In the genomic region with DNA sequence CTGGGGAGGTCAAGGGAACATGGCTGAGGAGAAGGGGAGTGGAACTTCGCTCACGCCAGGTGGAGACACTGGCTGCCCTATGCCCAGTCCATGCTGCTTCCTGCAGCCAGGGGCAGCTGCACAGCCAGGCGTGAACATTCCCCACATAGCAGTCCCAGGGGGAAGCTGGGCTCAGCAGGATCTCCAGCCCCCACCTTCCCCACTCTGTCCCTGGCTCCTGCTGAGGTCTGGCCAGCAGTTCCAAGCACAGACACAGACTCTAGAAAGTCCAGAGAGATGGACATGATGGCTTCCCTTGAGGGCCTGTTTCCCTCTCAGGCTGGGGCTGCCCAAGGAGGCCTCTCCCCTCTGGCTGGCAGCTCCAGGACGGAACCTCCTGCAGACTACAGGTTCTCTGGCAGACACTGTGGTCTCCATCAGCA, we compare ENCODE assay signal across 8 cellular contexts. TPM values are rescaled to one million over a fixed set of nuclear protein-coding genes. Genes with fewer than 3 reads are reported as not detected.
A peak's percentile ranks its signal among the peaks of the same experiment; 100 is the strongest.
DNase-seq lines count a peak whose midpoint lies in the region; ATAC-seq, FAIRE-seq and TF ChIP-seq lines count a peak whose summit lies in the region.

No MANE protein-coding gene starts in this region.

- CTCF ChIA-PET in HCT116 (lab: Charles Lee), result interaction anchor here (1.4 to 3.0 kb wide), 2 partner anchors 9 to 23 kb away, joined by 6 to 35 read pairs; a partner anchor contains a TSS

- no peak for FAIRE-seq in small intestine (lab: Jason Lieb, UNC)

- H3K9me3 ChIP-seq in HCT116 (ENCODE audit: control insufficient read depth in 1 of 2, insufficient read depth in 1 of 2, low read depth in 1 of 2, low read length in 2 of 2), result no peaks in the 10 kb centered on the region
- no peaks in the 10 kb centered on the region for H3K9me3 ChIP-seq in small intestine (ENCODE audit: control insufficient read depth, low read depth)

- POLR2A ChIA-PET in HCT116 (lab: Charles Lee), result interaction anchor here (2.1 to 3.4 kb wide), 3 partner anchors 9 to 24 kb away, joined by 6 to 36 read pairs (median 6); a partner anchor contains a TSS

- H3K9me2 ChIP-seq in HCT116 (ENCODE audit: insufficient read depth), result no peaks in the 10 kb centered on the region

- peaks cover 75 to 91% of the 10 kb centered on the region in 2 experiments for H3K4me1 ChIP-seq in HCT116 (ENCODE audit: control insufficient read depth in 1 of 2, insufficient read depth in 2 of 2, low read length in 2 of 2)
- peaks cover 1 to 10% of the 10 kb centered on the region in 2 donors for H3K4me1 ChIP-seq in small intestine (ENCODE audit: control insufficient read depth in 2 of 2, insufficient read depth in 1 of 2, low read depth in 1 of 2, low read length in 1 of 2)

- H2AFZ ChIP-seq in HCT116 (ENCODE audit: low read depth, low read length, poor library complexity, severe bottlenecking), result no peak overlapping the region

- no peaks in the 10 kb centered on the region for H3K36me3 ChIP-seq in HCT116 (ENCODE audit: control insufficient read depth in 1 of 2, insufficient read depth in 2 of 2, low read length in 2 of 2)
- peaks cover 10% of the 10 kb centered on the region for H3K36me3 ChIP-seq in brain microvascular endothelial cell (replicated peaks)
- no peaks in the 10 kb centered on the region for H3K36me3 ChIP-seq in small intestine (ENCODE audit: control insufficient read depth in 2 of 2, insufficient read depth in 2 of 2, low read length in 2 of 2)

- in situ Hi-C loops in brain microvascular endothelial cell (cut with HindIII; ENCODE audit: low pct_ligation_motif_present, low sequenced_read_pairs), result no loop called here

- RAD21 ChIA-PET in HCT116 (lab: Charles Lee; ENCODE audit: low non-redundant PET in 1 of 2, low total read pairs in 2 of 2, uncharacterized antibody in 2 of 2, unreplicated experiment in 2 of 2), result interaction anchor here in 1 of 2 experiments (2.5 kb wide), 1 partner anchor 9 kb away, joined by 8 read pairs; a partner anchor contains a TSS

- H3K79me2 ChIP-seq in HCT116 (ENCODE audit: insufficient read depth, low read length), result peaks cover 75% of the 10 kb centered on the region

- ATAC-seq in HCT116 (peak; percentile 6), GM18502 (IDR thresholded peaks at IDR 0.05; ENCODE audit: poor library complexity, unreplicated experiment) (no peak), GM21360 (IDR thresholded peaks at IDR 0.05; ENCODE audit: unreplicated experiment) (no peak), HG02759 (IDR thresholded peaks at IDR 0.05; ENCODE audit: unreplicated experiment) (no peak)

- H3K27me3 ChIP-seq in HCT116 (ENCODE audit: insufficient read depth, low read length), result no peaks in the 10 kb centered on the region
- no peaks in the 10 kb centered on the region for H3K27me3 ChIP-seq in brain microvascular endothelial cell (replicated peaks)
- H3K27me3 ChIP-seq in small intestine (ENCODE audit: control insufficient read depth in 2 of 2, insufficient read depth in 2 of 2, low read length in 2 of 2), result no peaks in the 10 kb centered on the region

- peak overlapping the region; percentile 32 for H3K9ac ChIP-seq in HCT116 (ENCODE audit: low read length)

- no peak for TF ChIP-seq RAD21 in HCT116 (IDR thresholded peaks at IDR 0.05; ENCODE audit: low read depth)

- WGBS in small intestine, 3 donors, result 21 to 31% (median 27%) methylated on average over 3 to 4 of the region's 4 CpGs

- no peaks in the 10 kb centered on the region for H4K20me1 ChIP-seq in HCT116 (ENCODE audit: insufficient read depth)

- no TSS peak for BruUV-seq in HCT116 (replicated peaks; lab: Mats Ljungman, UMichigan)

- TF ChIP-seq POLR2A in HCT116 (IDR thresholded peaks at IDR 0.05; ENCODE audit: borderline replicate concordance, extremely low read depth, insufficient read depth, insufficient read length), result no peak

- peak overlapping the region; percentile 86 for H3K27ac ChIP-seq in HCT116 (ENCODE audit: low read depth, low read length)
- peak overlapping the region; percentile 89 for H3K27ac ChIP-seq in brain microvascular endothelial cell
- peak overlapping the region; percentile 74 to 89 for H3K27ac ChIP-seq in small intestine (ENCODE audit: low read depth in 1 of 2, low read length in 1 of 2)

- DNase-seq in HCT116 (ENCODE audit: low read depth, low spot score), result no peak
- no peak for DNase-seq in brain microvascular endothelial cell
- DNase-seq in islet precursor cell, result peak; percentile 93
- DNase-seq in small intestine, result peak; percentile 48
- DNase-seq in DMS 273 (lab: John Stamatoyannopoulos, UW; ENCODE audit: unreplicated experiment), result no peak

- no peak for TF ChIP-seq CTCF in HCT116 (IDR thresholded peaks at IDR 0.05 in 2 of 3, conservative IDR thresholded peaks at IDR 0.05 in 1 of 3; ENCODE audit: borderline replicate concordance in 1 of 3, insufficient read depth in 1 of 3, low read depth in 2 of 3, low read length in 2 of 3)
- TF ChIP-seq CTCF in brain microvascular endothelial cell (IDR thresholded peaks at IDR 0.05; ENCODE audit: low read depth, low read length, missing control alignments), result peak; percentile 51

- peak overlapping the region; percentile 58 for H3K4me2 ChIP-seq in HCT116 (ENCODE audit: low read length)

- H3K4me3 ChIP-seq in HCT116 (replicated peaks in 1 of 2; ENCODE audit: low read depth in 1 of 2, low read length in 2 of 2) (no peak overlapping the region), brain microvascular endothelial cell (ENCODE audit: low read depth, low read length) (no peak overlapping the region), small intestine (ENCODE audit: low read depth in 1 of 2, low read length in 2 of 2) (no peak overlapping the region)

- intact Hi-C loops in HCT116 (cut with micrococcal nuclease), result no loop called here

TF ChIP-seq in HCT116, 20 proteins besides CTCF, POLR2A, EP300 and RAD21 (continues in another document):
- TF ChIP-seq POLR2AphosphoS5 (IDR thresholded peaks at IDR 0.05; ENCODE audit: low read depth, low read length) (no peak), EGR1 (IDR thresholded peaks at IDR 0.05; ENCODE audit: low read depth) (no peak), SRF (IDR thresholded peaks at IDR 0.05; ENCODE audit: low read depth) (no peak), ELF1 (IDR thresholded peaks at IDR 0.05; ENCODE audit: borderline replicate concordance, low read depth) (no peak), EZH2 (IDR thresholded peaks at IDR 0.05) (no peak), TCF7L2 (IDR thresholded peaks at IDR 0.05; ENCODE audit: borderline replicate concordance, extremely low read depth, insufficient read depth, insufficient read length) (no peak), CBX3 (IDR thresholded peaks at IDR 0.05; ENCODE audit: low read depth) (no peak), FOSL1 (IDR thresholded peaks at IDR 0.05; ENCODE audit: low read depth) (no peak)
- TF ChIP-seq, protein P1, sequence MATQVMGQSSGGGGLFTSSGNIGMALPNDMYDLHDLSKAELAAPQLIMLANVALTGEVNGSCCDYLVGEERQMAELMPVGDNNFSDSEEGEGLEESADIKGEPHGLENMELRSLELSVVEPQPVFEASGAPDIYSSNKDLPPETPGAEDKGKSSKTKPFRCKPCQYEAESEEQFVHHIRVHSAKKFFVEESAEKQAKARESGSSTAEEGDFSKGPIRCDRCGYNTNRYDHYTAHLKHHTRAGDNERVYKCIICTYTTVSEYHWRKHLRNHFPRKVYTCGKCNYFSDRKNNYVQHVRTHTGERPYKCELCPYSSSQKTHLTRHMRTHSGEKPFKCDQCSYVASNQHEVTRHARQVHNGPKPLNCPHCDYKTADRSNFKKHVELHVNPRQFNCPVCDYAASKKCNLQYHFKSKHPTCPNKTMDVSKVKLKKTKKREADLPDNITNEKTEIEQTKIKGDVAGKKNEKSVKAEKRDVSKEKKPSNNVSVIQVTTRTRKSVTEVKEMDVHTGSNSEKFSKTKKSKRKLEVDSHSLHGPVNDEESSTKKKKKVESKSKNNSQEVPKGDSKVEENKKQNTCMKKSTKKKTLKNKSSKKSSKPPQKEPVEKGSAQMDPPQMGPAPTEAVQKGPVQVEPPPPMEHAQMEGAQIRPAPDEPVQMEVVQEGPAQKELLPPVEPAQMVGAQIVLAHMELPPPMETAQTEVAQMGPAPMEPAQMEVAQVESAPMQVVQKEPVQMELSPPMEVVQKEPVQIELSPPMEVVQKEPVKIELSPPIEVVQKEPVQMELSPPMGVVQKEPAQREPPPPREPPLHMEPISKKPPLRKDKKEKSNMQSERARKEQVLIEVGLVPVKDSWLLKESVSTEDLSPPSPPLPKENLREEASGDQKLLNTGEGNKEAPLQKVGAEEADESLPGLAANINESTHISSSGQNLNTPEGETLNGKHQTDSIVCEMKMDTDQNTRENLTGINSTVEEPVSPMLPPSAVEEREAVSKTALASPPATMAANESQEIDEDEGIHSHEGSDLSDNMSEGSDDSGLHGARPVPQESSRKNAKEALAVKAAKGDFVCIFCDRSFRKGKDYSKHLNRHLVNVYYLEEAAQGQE (IDR thresholded peaks at IDR 0.05; ENCODE audit: low read depth), result no peak
- TF ChIP-seq, protein P2, sequence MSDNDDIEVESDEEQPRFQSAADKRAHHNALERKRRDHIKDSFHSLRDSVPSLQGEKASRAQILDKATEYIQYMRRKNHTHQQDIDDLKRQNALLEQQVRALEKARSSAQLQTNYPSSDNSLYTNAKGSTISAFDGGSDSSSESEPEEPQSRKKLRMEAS (IDR thresholded peaks at IDR 0.05), result no peak

RNA-seq across cellular contexts. Expression of a gene that starts 9.3 kb away (rescaled TPM):
- total RNA-seq in HCT116 (2021; ENCODE audit: unreplicated experiment), result 224 TPM
- 322 and 372 TPM in 2 replicates for polyA plus RNA-seq in HCT116 (2012)
- polyA plus RNA-seq in small intestine, result 100 to 1,000 TPM; 122 to 316 (median 302) TPM

RNA-seq across cellular contexts. Expression of a gene that starts 34.6 kb away (rescaled TPM):
- total RNA-seq in HCT116 (2021; ENCODE audit: unreplicated experiment), result 23.4 TPM
- 17.4 and 22.0 TPM in 2 replicates for polyA plus RNA-seq in HCT116 (2012)
- polyA plus RNA-seq in small intestine, result 10 to 100 TPM in 1 of 3 donors, 1 to 10 TPM in 2; 6.5 to 12.7 (median 9.7) TPM

RNA-seq across cellular contexts. Expression of a gene that starts 35.6 kb away (rescaled TPM):
- 78.5 TPM for total RNA-seq in HCT116 (2021; ENCODE audit: unreplicated experiment)
- polyA plus RNA-seq in HCT116 (2012), result 70.0 and 93.6 TPM in 2 replicates
- polyA plus RNA-seq in small intestine, result 10 to 100 TPM in 1 of 3 donors, 1 to 10 TPM in 1, under 1 TPM in 1; 0.67 to 13.9 (median 3.5) TPM

RNA-seq across cellular contexts. Expression of a gene that starts 42.7 kb away (rescaled TPM):
- total RNA-seq in HCT116 (2021; ENCODE audit: unreplicated experiment), result 3.4 TPM
- 2.1 and 3.8 TPM in 2 replicates for polyA plus RNA-seq in HCT116 (2012)
- under 1 TPM; 0.22 to 0.40 (median 0.27) TPM for polyA plus RNA-seq in small intestine

RNA-seq across cellular contexts. Expression of a gene that starts 58.9 kb away (rescaled TPM):
- 110 TPM for total RNA-seq in HCT116 (2021; ENCODE audit: unreplicated experiment)
- 83.7 and 114 TPM in 2 replicates for polyA plus RNA-seq in HCT116 (2012)
- polyA plus RNA-seq in small intestine, result 10 to 100 TPM; 10.5 to 36.0 (median 21.3) TPM

Comparison
In these comparisons a context has a peak if more than half of its experiments do, and no peak if none do; other contexts are left out.
1. DNase-seq: peak in islet precursor cell (single experiment) and small intestine (single experiment); none in HCT116 (single experiment), brain microvascular endothelial cell (single experiment) and DMS 273 (single experiment).
2. Peak in every context shown above with its lines, with median percentiles within 50 percentile points of each other: H3K27ac ChIP-seq.